Comparison of ENCODE assay signal across 1 cellular context in the genomic region with DNA sequence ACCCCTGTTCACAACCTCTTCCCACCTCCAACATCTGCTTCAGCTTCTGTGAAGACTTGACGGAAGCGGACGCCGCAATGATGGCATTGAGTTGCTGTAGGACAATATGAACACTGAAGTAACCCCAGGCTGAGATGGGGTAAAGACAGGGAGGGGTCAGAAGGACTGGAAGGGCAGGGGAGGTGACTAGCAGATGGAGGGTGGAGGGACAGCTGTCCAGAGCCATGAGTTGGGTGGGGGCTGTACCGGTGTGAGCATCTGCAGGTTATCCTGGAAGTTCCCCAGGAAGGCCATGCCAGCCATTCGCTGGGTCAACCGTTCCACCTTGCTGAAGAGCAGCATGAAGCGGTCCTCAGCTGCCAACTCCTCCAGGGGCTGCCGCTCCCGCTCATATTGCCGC.
TF ChIP-seq lines count a peak whose summit lies in the region.

No MANE protein-coding gene starts in this region.

TF ChIP-seq in IMR-90, 13 proteins besides CTCF, POLR2A, EP300 and RAD21 (continued from another document):
- TF ChIP-seq USF2 (IDR thresholded peaks at IDR 0.05; ENCODE audit: low read depth, low read length): no peak
- no peak for TF ChIP-seq CEBPB (IDR thresholded peaks at IDR 0.05; ENCODE audit: low read depth, low read length)
- TF ChIP-seq MAFK (IDR thresholded peaks at IDR 0.05; ENCODE audit: low read depth, low read length): no peak
- no peak for TF ChIP-seq BHLHE40 (IDR thresholded peaks at IDR 0.05; ENCODE audit: low read depth, low read length)
- TF ChIP-seq, protein P1, sequence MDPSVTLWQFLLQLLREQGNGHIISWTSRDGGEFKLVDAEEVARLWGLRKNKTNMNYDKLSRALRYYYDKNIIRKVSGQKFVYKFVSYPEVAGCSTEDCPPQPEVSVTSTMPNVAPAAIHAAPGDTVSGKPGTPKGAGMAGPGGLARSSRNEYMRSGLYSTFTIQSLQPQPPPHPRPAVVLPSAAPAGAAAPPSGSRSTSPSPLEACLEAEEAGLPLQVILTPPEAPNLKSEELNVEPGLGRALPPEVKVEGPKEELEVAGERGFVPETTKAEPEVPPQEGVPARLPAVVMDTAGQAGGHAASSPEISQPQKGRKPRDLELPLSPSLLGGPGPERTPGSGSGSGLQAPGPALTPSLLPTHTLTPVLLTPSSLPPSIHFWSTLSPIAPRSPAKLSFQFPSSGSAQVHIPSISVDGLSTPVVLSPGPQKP (IDR thresholded peaks at IDR 0.05; ENCODE audit: borderline replicate concordance, low read depth, low read length): no peak
- TF ChIP-seq MXI1 (IDR thresholded peaks at IDR 0.05; ENCODE audit: borderline replicate concordance, low read depth, low read length): no peak
- TF ChIP-seq RFX5 (IDR thresholded peaks at IDR 0.05; ENCODE audit: low read depth, low read length): no peak
- no peak for TF ChIP-seq RCOR1 (IDR thresholded peaks at IDR 0.05; ENCODE audit: insufficient replicate concordance, low read length)
- no peak for TF ChIP-seq MAZ (IDR thresholded peaks at IDR 0.05; ENCODE audit: borderline replicate concordance, low read depth, low read length)
- TF ChIP-seq CHD1 (IDR thresholded peaks at IDR 0.05; ENCODE audit: low read depth, low read length): no peak
- TF ChIP-seq SMC3 (IDR thresholded peaks at IDR 0.05; ENCODE audit: low read depth, low read length): no peak
